In the genomic region with DNA sequence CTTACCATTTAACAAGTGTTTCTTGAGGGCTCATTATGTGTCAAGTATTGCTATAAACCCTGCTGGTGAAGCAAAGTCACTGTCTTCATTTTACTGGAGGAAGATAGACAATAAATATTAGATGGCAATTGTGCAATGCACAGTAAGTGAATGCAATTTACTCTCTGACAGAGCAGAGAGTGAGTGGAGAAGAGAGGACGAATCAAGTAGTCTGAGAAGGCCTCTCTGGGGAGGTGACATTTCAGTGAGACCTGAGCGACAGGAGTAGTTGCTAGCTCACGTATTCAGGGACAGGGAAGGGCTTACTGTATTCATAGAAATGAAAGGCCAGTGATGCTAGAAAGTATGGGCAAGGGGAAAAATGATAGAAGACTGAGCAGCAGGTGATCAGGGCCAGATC, we compare ENCODE assay signal across 24 cellular contexts. TPM values are rescaled to one million over a fixed set of nuclear protein-coding genes. Genes with fewer than 3 reads are reported as not detected.
"Had no signal": no experiment of that assay in that cellular context is flagged by ENCODE, and none has a peak within 500 bp of the region (broad histone marks: within the 10 kb centered on the region; RNA-seq: fewer than 3 reads in every experiment).

No MANE protein-coding gene starts in this region.

- H3K9me3 ChIP-seq: colonic mucosa, esophagus squamous epithelium, gastroesophageal sphincter, left ventricle myocardium inferior, lower lobe of right lung, prostate gland, spleen, thoracic aorta had no signal

- FAIRE-seq: kidney had no signal

- H3K36me3 ChIP-seq: colonic mucosa, esophagus squamous epithelium, gastroesophageal sphincter, left ventricle myocardium inferior, lower lobe of right lung, prostate gland, spleen, thoracic aorta had no signal

- DNase-seq: colonic mucosa; dermis blood vessel endothelial cell; esophagus squamous epithelium; foreskin fibroblast; kidney; left cardiac atrium; left ventricle myocardium inferior; lower lobe of right lung; natural killer cell; occipital lobe; spleen; stimulated activated CD4-positive, alpha-beta T cell treated with anti-CD3 and anti-CD28 coated beads, Interleukin-15, amount 100 ng/mL, for 24 hours; stimulated activated CD4-positive, alpha-beta T cell treated with anti-CD3 and anti-CD28 coated beads, Interleukin-1b, Interleukin-23, amount 100 ng/mL, for 48 hours; stimulated activated CD4-positive, alpha-beta T cell treated with anti-CD3 and anti-CD28 coated beads, Interleukin-4, amount 100 ng/mL, for 4 hours; stimulated activated naive B cell treated with anti-CD40 and anti-IgM and Interleukin-4, amounts not matched to agents 10 μg/mL and 1 μg/mL and 100 μg/mL, for 72 hours; stimulated activated naive CD8-positive, alpha-beta T cell treated with anti-CD3 and anti-CD28 coated beads, Interleukin-15, amount 100 ng/mL, for 72 hours; trophoblast cell had no signal

- H3K4me1 ChIP-seq: parathyroid adenoma had no signal

- H3K36me3 Mint-ChIP-seq: memory B cell; mesothelial cell of epicardium; natural killer cell; stimulated activated naive B cell treated with anti-CD40 and anti-IgM and Interleukin-4, amounts not matched to agents 10 μg/mL and 1 μg/mL and 100 μg/mL, for 72 hours had no signal

- H3K27ac ChIP-seq: colonic mucosa, esophagus squamous epithelium, gastroesophageal sphincter, hepatocyte, left ventricle myocardium inferior, lower lobe of right lung, parathyroid adenoma, prostate gland, spleen, thoracic aorta had no signal

- H3K4me3 ChIP-seq: colonic mucosa, esophagus squamous epithelium, gastroesophageal sphincter, hepatocyte, left ventricle myocardium inferior, lower lobe of right lung, prostate gland, spleen, thoracic aorta had no signal

- H3K27ac Mint-ChIP-seq: memory B cell; mesothelial cell of epicardium; natural killer cell; stimulated activated naive B cell treated with anti-CD40 and anti-IgM and Interleukin-4, amounts not matched to agents 10 μg/mL and 1 μg/mL and 100 μg/mL, for 72 hours; stimulated activated naive CD8-positive, alpha-beta T cell treated with anti-CD3 and anti-CD28 coated beads, Interleukin-15, amount 100 ng/mL, for 72 hours had no signal

- H3K4me3 Mint-ChIP-seq: memory B cell had no signal

- H3K9me3 Mint-ChIP-seq: memory B cell; mesothelial cell of epicardium; natural killer cell; stimulated activated naive B cell treated with anti-CD40 and anti-IgM and Interleukin-4, amounts not matched to agents 10 μg/mL and 1 μg/mL and 100 μg/mL, for 72 hours; stimulated activated naive CD8-positive, alpha-beta T cell treated with anti-CD3 and anti-CD28 coated beads, Interleukin-15, amount 100 ng/mL, for 72 hours had no signal

RNA-seq across cellular contexts. Expression of a gene that starts 1.2 kb away (rescaled TPM):
- total RNA-seq: natural killer cell had no signal
